ENCODE assay signal across 8 cellular contexts in the genomic region with DNA sequence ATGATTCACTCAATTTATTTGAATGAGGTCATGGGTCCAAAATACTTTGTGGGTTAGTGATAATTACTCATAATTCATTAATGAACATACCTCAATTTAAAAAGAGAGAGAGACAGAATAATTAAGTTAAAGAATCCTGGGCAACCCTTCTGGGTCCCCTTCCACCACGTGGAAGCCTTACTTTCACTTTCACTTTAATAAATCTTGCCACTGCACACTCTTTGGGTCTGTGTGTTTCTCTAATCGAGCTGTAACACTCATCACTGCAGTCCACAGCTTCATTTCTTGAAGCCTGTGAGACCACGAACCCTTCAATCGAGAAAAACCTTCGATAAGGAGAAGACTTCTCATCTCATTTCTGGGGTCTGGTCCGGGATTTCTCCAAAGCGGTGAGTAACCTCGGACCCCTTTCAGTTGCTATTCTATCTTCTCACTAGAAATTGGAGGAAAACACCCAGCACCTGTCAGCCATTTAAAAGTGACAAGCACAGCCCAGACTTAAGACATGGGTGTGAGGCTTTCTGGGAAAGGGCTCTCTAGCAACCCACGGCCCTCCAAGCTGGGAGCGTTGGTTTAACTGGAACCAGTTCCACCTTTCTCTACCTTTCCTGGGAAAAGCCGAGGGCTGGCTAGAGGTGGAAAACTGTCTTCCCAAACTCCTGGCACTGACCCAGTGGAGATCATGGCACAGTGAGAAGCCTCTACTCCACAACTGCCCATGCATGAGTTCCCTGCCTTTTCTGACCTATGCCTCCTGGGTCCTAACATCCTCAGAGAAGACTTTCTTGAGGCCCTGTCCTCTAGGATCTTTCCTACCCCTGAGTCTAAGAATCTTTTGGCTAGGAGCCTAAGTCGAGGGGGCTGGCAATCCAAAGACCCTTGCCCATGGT.
A peak's percentile ranks its signal among the peaks of the same experiment; 100 is the strongest.
DNase-seq lines count a peak whose midpoint lies in the region; ATAC-seq, FAIRE-seq and TF ChIP-seq lines count a peak whose summit lies in the region.

No MANE protein-coding gene starts in this region.

- DNase-seq in CD4-positive, alpha-beta memory T cell, result peak in 3 of 5 donors; percentile 22 to 31 (median 22)
- DNase-seq in HT-29 (ENCODE audit: low spot score), result peak; percentile 16
- DNase-seq in astrocyte (ENCODE audit: low read depth), result peak; percentile 11
- DNase-seq in activated effector memory CD4-positive, alpha-beta T cell treated with Interleukin-2 at 50 U/mL for 16 hours, result no peak
- DNase-seq in SHP77 treated with DMSO at 0.1 percent for 48 hours (lab: John Stamatoyannopoulos, UW), result no peak
- no peak for DNase-seq in T1000 (lab: John Stamatoyannopoulos, UW)

- peaks cover 10 to 12% of the 10 kb centered on the region in 2 donors for H3K36me3 Mint-ChIP-seq in CD4-positive, alpha-beta memory T cell
- no peaks in the 10 kb centered on the region for H3K36me3 Mint-ChIP-seq in astrocyte (ENCODE audit: low read depth, unreplicated experiment)

- TF ChIP-seq CTCF in astrocyte (IDR thresholded peaks at IDR 0.05; ENCODE audit: insufficient read depth, low read depth, low read length), result no peak

- peak overlapping the region; percentile 65 to 85 (median 82) for H3K4me3 Mint-ChIP-seq in CD4-positive, alpha-beta memory T cell
- no peak overlapping the region for H3K4me3 Mint-ChIP-seq in astrocyte (ENCODE audit: unreplicated experiment)

- no peaks in the 10 kb centered on the region for H3K9me3 ChIP-seq in CD4-positive, alpha-beta memory T cell (ENCODE audit: control insufficient read depth in 1 of 2, low read length in 2 of 2)
- H3K9me3 ChIP-seq in astrocyte (ENCODE audit: insufficient read depth, low read depth, low read length) (no peaks in the 10 kb centered on the region), mucosa of rectum (ENCODE audit: control insufficient read depth in 2 of 2, low read length in 2 of 2) (peaks cover 0 to 3% of the 10 kb centered on the region in 2 donors)

- intact Hi-C loops in CD4-positive, alpha-beta memory T cell (cut with micrococcal nuclease), result no loop called here

- H3K27me3 ChIP-seq in CD4-positive, alpha-beta memory T cell (ENCODE audit: insufficient read depth, low read length), result no peaks in the 10 kb centered on the region
- H3K27me3 ChIP-seq in astrocyte (ENCODE audit: insufficient read depth, low read length), result no peaks in the 10 kb centered on the region
- no peaks in the 10 kb centered on the region for H3K27me3 ChIP-seq in mucosa of rectum (ENCODE audit: control insufficient read depth in 2 of 2, insufficient read depth in 2 of 2, low read length in 2 of 2)

- H3K4me3 ChIP-seq in CD4-positive, alpha-beta memory T cell (ENCODE audit: low read length in 2 of 2), result peak overlapping the region; percentile 47 to 64
- no peak overlapping the region for H3K4me3 ChIP-seq in astrocyte (ENCODE audit: insufficient read depth, low read depth, low read length)
- peak overlapping the region; percentile 6 to 58 for H3K4me3 ChIP-seq in mucosa of rectum (ENCODE audit: low read length in 2 of 2)

- POLR2A ChIA-PET in CD4-positive, alpha-beta memory T cell (lab: Charles Lee; ENCODE audit: partially characterized antibody), result interaction anchor here (1.2 to 1.4 kb wide), 2 partner anchors 149 to 428 kb away, joined by 3 to 5 read pairs; a partner anchor contains a TSS

- H3K4me1 Mint-ChIP-seq in CD4-positive, alpha-beta memory T cell, result peaks cover 19 to 34% (median 20%) of the 10 kb centered on the region in 4 donors
- peaks cover 8% of the 10 kb centered on the region for H3K4me1 Mint-ChIP-seq in astrocyte (ENCODE audit: low read depth, unreplicated experiment)

- H3K9me3 Mint-ChIP-seq in CD4-positive, alpha-beta memory T cell, result peaks cover 0 to 12% (median 7%) of the 10 kb centered on the region in 8 donors
- peaks cover 6% of the 10 kb centered on the region for H3K9me3 Mint-ChIP-seq in astrocyte (ENCODE audit: unreplicated experiment)

- H3K27me3 Mint-ChIP-seq in CD4-positive, alpha-beta memory T cell, result no peaks in the 10 kb centered on the region
- no peaks in the 10 kb centered on the region for H3K27me3 Mint-ChIP-seq in astrocyte (ENCODE audit: low read depth, unreplicated experiment)

- no peaks in the 10 kb centered on the region for H4K20me1 ChIP-seq in astrocyte (ENCODE audit: insufficient read depth, low read length)

- H3K36me3 ChIP-seq in CD4-positive, alpha-beta memory T cell (ENCODE audit: insufficient read depth, low read length), result no peaks in the 10 kb centered on the region
- H3K36me3 ChIP-seq in astrocyte (ENCODE audit: insufficient read depth, low read length) (no peaks in the 10 kb centered on the region), mucosa of rectum (ENCODE audit: control insufficient read depth in 2 of 2, insufficient read depth in 2 of 2, low read length in 2 of 2) (no peaks in the 10 kb centered on the region)

- peak overlapping the region; percentile 64 for H3K4me2 ChIP-seq in astrocyte (ENCODE audit: low read length)

- H2AFZ ChIP-seq in astrocyte (ENCODE audit: low read depth, low read length), result peak overlapping the region; percentile 46

- H3K27ac ChIP-seq in CD4-positive, alpha-beta memory T cell (ENCODE audit: low read depth, low read length), result peak overlapping the region; percentile 25
- H3K27ac ChIP-seq in astrocyte (ENCODE audit: low read depth, low read length), result no peak overlapping the region
- H3K27ac ChIP-seq in mucosa of rectum (ENCODE audit: low read depth in 2 of 2, low read length in 2 of 2), result peak overlapping the region in 1 of 2 donors; percentile 5

- H3K9ac ChIP-seq in astrocyte (ENCODE audit: low read length), result no peak overlapping the region
- H3K9ac ChIP-seq in mucosa of rectum (ENCODE audit: low read depth in 1 of 2, low read length in 2 of 2), result peak overlapping the region; percentile 14 to 27

- ATAC-seq in GM18873 (IDR thresholded peaks at IDR 0.05; ENCODE audit: low FRiP score, unreplicated experiment), result no peak

- no peak for FAIRE-seq in astrocyte (lab: Jason Lieb, UNC)

- peaks cover 13% of the 10 kb centered on the region for H3K4me1 ChIP-seq in CD4-positive, alpha-beta memory T cell (ENCODE audit: insufficient read depth, low read length)
- peaks cover 2% of the 10 kb centered on the region for H3K4me1 ChIP-seq in astrocyte (ENCODE audit: insufficient read depth, low read length)
- peaks cover 27 to 34% of the 10 kb centered on the region in 2 donors for H3K4me1 ChIP-seq in mucosa of rectum (ENCODE audit: control insufficient read depth in 2 of 2, insufficient read depth in 2 of 2, low read length in 2 of 2)

- H3K27ac Mint-ChIP-seq in CD4-positive, alpha-beta memory T cell, result peak overlapping the region; percentile 67 to 90 (median 85)
- peak overlapping the region; percentile 41 for H3K27ac Mint-ChIP-seq in astrocyte (ENCODE audit: unreplicated experiment)

- no peaks in the 10 kb centered on the region for H3K79me2 ChIP-seq in astrocyte (ENCODE audit: insufficient read depth, low read length)

- CTCF ChIA-PET in CD4-positive, alpha-beta memory T cell (lab: Charles Lee; ENCODE audit: partially characterized antibody), result interaction anchor here (1.6 to 1.8 kb wide), 2 partner anchors 21 to 149 kb away, joined by 5 to 7 read pairs; a partner anchor contains a TSS

Comparison
In these comparisons a context has a peak if more than half of its experiments do, and no peak if none do; other contexts are left out.
1. DNase-seq: peak in CD4-positive, alpha-beta memory T cell (3 of 5), HT-29 (single experiment) and astrocyte (single experiment); none in activated effector memory CD4-positive, alpha-beta T cell treated with Interleukin-2 at 50 U/mL for 16 hours (single experiment), SHP77 treated with DMSO at 0.1 percent for 48 hours (single experiment) and T1000 (single experiment).